ENCODE assay signal across 26 cellular contexts in genomic region chr2:73227086-73227485, GRCh38. TPM values are rescaled to one million over a fixed set of nuclear protein-coding genes. Genes with fewer than 3 reads are reported as not detected.
"Had no signal": no experiment of that assay in that cellular context is flagged by ENCODE, and none has a peak within 500 bp of the region (broad histone marks: within the 10 kb centered on the region; RNA-seq: fewer than 3 reads in every experiment).

No MANE protein-coding gene starts in this region.

- H3K9ac ChIP-seq: KMS-11, SK-N-SH had no signal

- DNase-seq: Kasumi-1, MM.1S, NCI-H1048, NCI-H1105, NCI-H1417, NCI-H1436 treated with DMSO at 0.1 percent for 48 hours, NCI-H1694, NCI-H187 treated with DMSO at 0.1 percent for 48 hours, NCI-H2029 treated with DMSO at 0.1 percent for 48 hours, NCI-H2227 treated with DMSO at 0.1 percent for 48 hours, NCI-H524, NCI-H526 treated with DMSO at 0.1 percent for 48 hours, NCI-H748 treated with DMSO at 0.1 percent for 48 hours, Right ventricle myocardium superior, RPMI8226, SIG-M5, SK-N-SH, SW 1271, T-cell had no signal

- ATAC-seq: K562, T-cell had no signal

- H3K4me3 ChIP-seq: K562 had no signal

- H3K27ac ChIP-seq: KMS-11 had no signal

- H3K9me3 ChIP-seq: SK-N-SH had no signal

- H3K4me2 ChIP-seq: KMS-11, SK-N-SH had no signal

RNA-seq across cellular contexts. Expression of gene NOTO, which starts 24.7 kb away (rescaled TPM):
- total RNA-seq: HT-29, K562, M059J, NCI-H460, Right ventricle myocardium superior, SK-MEL-5, T-cell had no signal
- polyA plus RNA-seq: IgD-negative memory B cell, K562, SK-N-SH had no signal
